Comparison of ENCODE assay signal across 17 cellular contexts in genomic region chr17:47274319-47275069, GRCh38. TPM values are rescaled to one million over a fixed set of nuclear protein-coding genes. Genes with fewer than 3 reads are reported as not detected.
A peak's percentile ranks its signal among the peaks of the same experiment; 100 is the strongest.
DNase-seq lines count a peak whose midpoint lies in the region; ATAC-seq and TF ChIP-seq lines count a peak whose summit lies in the region.
"Had no signal": no experiment of that assay in that cellular context is flagged by ENCODE, and none has a peak within 500 bp of the region (broad histone marks: within the 10 kb centered on the region; RNA-seq: fewer than 3 reads in every experiment).

No MANE protein-coding gene starts in this region.

- intact Hi-C loops in heart right ventricle (cut with DNase I) (loop anchor here in 2 of 10 donors (1.0 to 10.0 kb wide), 3 partner anchors 37 to 90 kb away; partner anchors contain the start of genes CDC27 (in 1 of the 2) and EFCAB13 (in 1 of the 2)), left ventricle myocardium superior (cut with micrococcal nuclease) (no loop called here), sigmoid colon (cut with DNase I) (loop anchor here (2.0 kb wide), 1 partner anchor 20 kb away; no protein-coding TSS in a partner anchor)

- TF ChIP-seq EP300 in sigmoid colon (IDR thresholded peaks at IDR 0.05), result no peak

- no peaks in the 10 kb centered on the region for H3K36me3 ChIP-seq in heart right ventricle
- no peaks in the 10 kb centered on the region for H3K36me3 ChIP-seq in right atrium auricular region
- H3K36me3 ChIP-seq in sigmoid colon, result no peaks in the 10 kb centered on the region
- H3K36me3 ChIP-seq: ovary had no signal

- H3K4me3 ChIP-seq in heart right ventricle, result no peak overlapping the region
- no peak overlapping the region for H3K4me3 ChIP-seq in right atrium auricular region
- no peak overlapping the region for H3K4me3 ChIP-seq in sigmoid colon
- H3K4me3 ChIP-seq: ovary, SJSA1 had no signal

- H3K4me1 ChIP-seq in heart right ventricle, result peaks cover 34 to 56% (median 51%) of the 10 kb centered on the region in 9 donors
- H3K4me1 ChIP-seq in right atrium auricular region, result peaks cover 0 to 56% of the 10 kb centered on the region in 2 donors
- peaks cover 0 to 68% (median 59%) of the 10 kb centered on the region in 4 donors for H3K4me1 ChIP-seq in sigmoid colon

- no peak for TF ChIP-seq POLR2A in sigmoid colon (IDR thresholded peaks at IDR 0.05)

- WGBS in heart right ventricle, 2 donors, result 86 to 87% methylated on average over 5 of the region's 5 CpGs
- WGBS in sigmoid colon, 2 donors, result 89 to 90% methylated on average over 5 of the region's 5 CpGs

- no peak for ATAC-seq in heart right ventricle
- no peak for ATAC-seq in left ventricle myocardium superior
- ATAC-seq: activated T-cell treated with anti-CD3 and anti-CD28 coated beads, Interleukin-2, amount 50 U/mL, for 72 hours had no signal

- H3K27ac ChIP-seq in heart right ventricle, result peak overlapping the region in 8 of 10 donors; percentile 80 to 92 (median 88)
- H3K27ac ChIP-seq in right atrium auricular region, result peak overlapping the region; percentile 85 to 92
- H3K27ac ChIP-seq in sigmoid colon, result peak overlapping the region; percentile 86 to 92 (median 88)

- H3K27me3 ChIP-seq in heart right ventricle, result no peaks in the 10 kb centered on the region
- H3K27me3 ChIP-seq in right atrium auricular region, result no peaks in the 10 kb centered on the region
- no peaks in the 10 kb centered on the region for H3K27me3 ChIP-seq in sigmoid colon
- H3K27me3 ChIP-seq: ovary, SJSA1 had no signal

- DNase-seq in heart right ventricle (no peak), left ventricle myocardium superior (no peak), right atrium auricular region (ENCODE audit: low spot score) (no peak), sigmoid colon (peak; percentile 76), epidermal melanocyte (ENCODE audit: insufficient read length, low spot score) (no peak), GOT3 (lab: John Stamatoyannopoulos, UW) (no peak), NCI-H226 (no peak)
- DNase-seq in stimulated activated CD4-positive, alpha-beta T cell treated with anti-CD3 and anti-CD28 coated beads, Interleukin-2, amount 100 ng/mL, for 24 hours, result no peak
- DNase-seq: activated CD4-positive, alpha-beta memory T cell treated with anti-CD3 and anti-CD28 coated beads for 36 hours; activated T-cell treated with anti-CD3 and anti-CD28 coated beads, Interleukin-2, amount 50 U/mL, for 72 hours; GDM1; midbrain; NCI-H1092 treated with DMSO at 0.1 percent for 48 hours; NK-92 treated with Interleukin-12 subunit alpha and Interleukin-12 subunit beta, amount 100 ng/mL, for 24 hours; ovary had no signal

- H3K9me3 ChIP-seq in heart right ventricle (peaks cover 0 to 3% (median 0%) of the 10 kb centered on the region in 11 donors), right atrium auricular region (no peaks in the 10 kb centered on the region), sigmoid colon (no peaks in the 10 kb centered on the region)
- H3K9me3 ChIP-seq: ovary, SJSA1 had no signal

- no peak for TF ChIP-seq CTCF in heart right ventricle (IDR thresholded peaks at IDR 0.05)
- no peak for TF ChIP-seq CTCF in right atrium auricular region (IDR thresholded peaks at IDR 0.05)
- TF ChIP-seq CTCF in sigmoid colon (IDR thresholded peaks at IDR 0.05), result no peak

RNA-seq across cellular contexts. Expression of gene ITGB3, which starts 20.9 kb away (rescaled TPM):
- total RNA-seq in heart right ventricle, result 10 to 100 TPM in 1 of 10 donors, 1 to 10 TPM in 9; 2.5 to 18.0 (median 3.5) TPM
- polyA plus RNA-seq in heart right ventricle, result 1 to 10 TPM; 1.9 to 2.4 TPM
- 3.2 TPM for total RNA-seq in left ventricle myocardium superior
- 10 to 100 TPM in 1 of 2 donors, 1 to 10 TPM in 1; 3.0 to 13.6 TPM for total RNA-seq in right atrium auricular region
- total RNA-seq in sigmoid colon, result 10 to 100 TPM; 28.5 to 62.7 (median 40.1) TPM
- 1 to 10 TPM in 2 of 3 donors, under 1 TPM in 1; 0.69 to 3.4 (median 1.8) TPM for polyA plus RNA-seq in sigmoid colon
- total RNA-seq: A673; activated CD4-positive, alpha-beta memory T cell treated with anti-CD3 and anti-CD28 coated beads for 36 hours; activated T-cell treated with anti-CD3 and anti-CD28 coated beads, Interleukin-2, amount 50 U/mL, for 72 hours had no signal

RNA-seq across cellular contexts. Expression of gene EFCAB13, which starts 49.3 kb away (rescaled TPM):
- total RNA-seq in heart right ventricle (1 to 10 TPM in 9 of 10 donors, under 1 TPM in 1; 0.92 to 3.8 (median 2.1) TPM), left ventricle myocardium superior (2.4 TPM), right atrium auricular region (10 to 100 TPM in 1 of 2 donors, 1 to 10 TPM in 1; 2.8 to 10.1 TPM), sigmoid colon (10 to 100 TPM in 3 of 4 donors, 1 to 10 TPM in 1; 8.7 to 16.3 (median 15.4) TPM)
- polyA plus RNA-seq in heart right ventricle (1 to 10 TPM in 1 of 2 donors, under 1 TPM in 1; 0.32 to 2.9 TPM), sigmoid colon (1 to 10 TPM in 2 of 3 donors, under 1 TPM in 1; 0.46 to 3.6 (median 1.7) TPM)
- total RNA-seq: A673 had no signal
